Comparison of ENCODE assay signal across 18 cellular contexts in genomic region chrX:30874851-30875250, GRCh38.
"Had no signal": no experiment of that assay in that cellular context is flagged by ENCODE, and none has a peak within 500 bp of the region (broad histone marks: within the 10 kb centered on the region; RNA-seq: fewer than 3 reads in every experiment).

No MANE protein-coding gene starts in this region.

- H3K27ac Mint-ChIP-seq: activated CD4-positive, alpha-beta T cell treated with anti-CD3 and anti-CD28 coated beads, Interleukin-2, amount 10 ng/mL, durations not matched to agents 7 days and 5 days; activated naive CD8-positive, alpha-beta T cell treated with anti-CD3 and anti-CD28 coated beads, Interleukin-2, amount 10 ng/mL, durations not matched to agents 7 days and 5 days; endodermal cell; nephron progenitor cell had no signal

- H3K4me3 Mint-ChIP-seq: activated CD4-positive, alpha-beta T cell treated with anti-CD3 and anti-CD28 coated beads, Interleukin-2, amount 10 ng/mL, durations not matched to agents 7 days and 5 days; activated naive CD8-positive, alpha-beta T cell treated with anti-CD3 and anti-CD28 coated beads, Interleukin-2, amount 10 ng/mL, durations not matched to agents 7 days and 5 days; endodermal cell; nephron progenitor cell had no signal

- DNase-seq: activated CD4-positive, alpha-beta T cell treated with anti-CD3 and anti-CD28 coated beads, Interleukin-2, amount 10 ng/mL, durations not matched to agents 7 days and 5 days; activated CD8-positive, alpha-beta memory T cell treated with anti-CD3 and anti-CD28 coated beads for 24 hours; activated naive CD4-positive, alpha-beta T cell; activated naive CD8-positive, alpha-beta T cell treated with anti-CD3 and anti-CD28 coated beads, Interleukin-2, amount 10 ng/mL, durations not matched to agents 7 days and 5 days; anterior cingulate cortex; dorsolateral prefrontal cortex; endodermal cell; foreskin melanocyte; mesendoderm; nephron progenitor cell; occipital lobe; stimulated activated CD4-positive, alpha-beta T cell treated with anti-CD3 and anti-CD28 coated beads, Interleukin-4, amount 100 ng/mL, for 4 hours; stimulated activated CD8-positive, alpha-beta memory T cell treated with anti-CD3 and anti-CD28 coated beads, Interleukin-4, amount 100 ng/mL, for 48 hours; stimulated activated naive CD8-positive, alpha-beta T cell treated with anti-CD3 and anti-CD28 coated beads, Interleukin-15, Interleukin-2, amounts not matched to agents 100 U/mL and 50 U/mL, for 24 hours; trophoblast cell had no signal

- H3K4me1 Mint-ChIP-seq: activated naive CD8-positive, alpha-beta T cell treated with anti-CD3 and anti-CD28 coated beads, Interleukin-2, amount 10 ng/mL, durations not matched to agents 7 days and 5 days had no signal

- H3K4me3 ChIP-seq: dorsolateral prefrontal cortex, esophagus muscularis mucosa, skin epidermis, suprapubic skin had no signal

- ATAC-seq: stimulated activated naive CD8-positive, alpha-beta T cell treated with anti-CD3 and anti-CD28 coated beads, Interleukin-15, Interleukin-2, amounts not matched to agents 100 U/mL and 50 U/mL, for 24 hours had no signal

- H3K27me3 Mint-ChIP-seq: activated CD4-positive, alpha-beta T cell treated with anti-CD3 and anti-CD28 coated beads, Interleukin-2, amount 10 ng/mL, durations not matched to agents 7 days and 5 days; activated naive CD8-positive, alpha-beta T cell treated with anti-CD3 and anti-CD28 coated beads, Interleukin-2, amount 10 ng/mL, durations not matched to agents 7 days and 5 days had no signal

- H3K9me3 Mint-ChIP-seq: activated CD4-positive, alpha-beta T cell treated with anti-CD3 and anti-CD28 coated beads, Interleukin-2, amount 10 ng/mL, durations not matched to agents 7 days and 5 days; activated naive CD8-positive, alpha-beta T cell treated with anti-CD3 and anti-CD28 coated beads, Interleukin-2, amount 10 ng/mL, durations not matched to agents 7 days and 5 days had no signal
